ENCODE assay signal across 29 cellular contexts in genomic region chr6:17442196-17442595, GRCh38. TPM values are rescaled to one million over a fixed set of nuclear protein-coding genes. Genes with fewer than 3 reads are reported as not detected.
"Had no signal": no experiment of that assay in that cellular context is flagged by ENCODE, and none has a peak within 500 bp of the region (broad histone marks: within the 10 kb centered on the region; RNA-seq: fewer than 3 reads in every experiment).

No MANE protein-coding gene starts in this region.

- ATAC-seq: activated CD8-positive, alpha-beta T cell treated with anti-CD3 and anti-CD28 coated beads, Interleukin-2, amount 10 ng/mL, durations not matched to agents 7 days and 5 days; activated naive CD4-positive, alpha-beta T cell treated with anti-CD3 and anti-CD28 coated beads, Interleukin-2, amount 50 U/mL, for 72 hours; activated naive CD8-positive, alpha-beta T cell treated with anti-CD3 and anti-CD28 coated beads, Interleukin-2, amount 50 U/mL, for 24 hours; body of pancreas; T-helper 17 cell; WTC11 had no signal

- H3K4me3 ChIP-seq: ascending aorta, body of pancreas, Peyer's patch had no signal

- H3K27ac Mint-ChIP-seq: activated CD8-positive, alpha-beta T cell treated with anti-CD3 and anti-CD28 coated beads, Interleukin-2, amount 10 ng/mL, durations not matched to agents 7 days and 5 days; activated naive CD4-positive, alpha-beta T cell treated with anti-CD3 and anti-CD28 coated beads, Interleukin-2, amount 50 U/mL, for 72 hours; activated naive CD8-positive, alpha-beta T cell treated with anti-CD3 and anti-CD28 coated beads, Interleukin-2, amount 50 U/mL, for 24 hours; T-helper 17 cell; WTC11 had no signal

- H3K9me3 ChIP-seq: ascending aorta, body of pancreas, Peyer's patch had no signal

- H3K4me1 ChIP-seq: Peyer's patch had no signal

- H3K36me3 ChIP-seq: ascending aorta, Peyer's patch had no signal

- DNase-seq: activated CD4-positive, alpha-beta T cell treated with anti-CD3 and anti-CD28 coated beads for 48 hours; activated CD4-positive, alpha-beta T cell treated with anti-CD3 and anti-CD28 coated beads, Interleukin-2, amount 50 U/mL, for 4 hours; activated CD4-positive, CD25-positive, alpha-beta regulatory T cell treated with anti-CD3 and anti-CD28 coated beads, Interleukin-2, amount 50 U/mL, for 72 hours; activated CD8-positive, alpha-beta memory T cell treated with anti-CD3 and anti-CD28 coated beads, Interleukin-2, amount 50 U/mL, for 48 hours; activated CD8-positive, alpha-beta T cell treated with anti-CD3 and anti-CD28 coated beads, Interleukin-2, amount 10 ng/mL, durations not matched to agents 7 days and 5 days; activated naive CD4-positive, alpha-beta T cell treated with Interleukin-2 at 50 U/mL for 16 hours; activated naive CD8-positive, alpha-beta T cell treated with anti-CD3 and anti-CD28 coated beads, Interleukin-2, amount 50 U/mL, for 24 hours; activated T-cell treated with anti-CD3 and anti-CD28 coated beads, Interleukin-2, amount 50 U/mL, for 1 hour; amniotic stem cell; body of pancreas; KG1; MV-4-11; NCI-H1092 treated with DMSO at 0.1 percent for 48 hours; NCI-H1417 treated with DMSO at 0.1 percent for 48 hours; NCI-H1694; NCI-H2029; NCI-H2107; NCI-H2171 treated with DMSO at 0.1 percent for 48 hours; NCI-H226; NCI-H774; NK-92 treated with Interleukin-12 subunit alpha and Interleukin-12 subunit beta, amount 100 ng/mL, for 24 hours; Peyer's patch; SHP77 treated with DMSO at 0.1 percent for 48 hours; T-helper 17 cell; T-helper 9 cell had no signal

- H3K9me3 Mint-ChIP-seq: activated naive CD4-positive, alpha-beta T cell treated with anti-CD3 and anti-CD28 coated beads, Interleukin-2, amount 50 U/mL, for 72 hours; activated naive CD8-positive, alpha-beta T cell treated with anti-CD3 and anti-CD28 coated beads, Interleukin-2, amount 50 U/mL, for 24 hours; central memory CD8-positive, alpha-beta T cell had no signal

- H3K4me1 Mint-ChIP-seq: activated naive CD8-positive, alpha-beta T cell treated with anti-CD3 and anti-CD28 coated beads, Interleukin-2, amount 50 U/mL, for 24 hours; central memory CD8-positive, alpha-beta T cell; T-helper 17 cell; WTC11 had no signal

- H3K27me3 ChIP-seq: ascending aorta, body of pancreas, Peyer's patch had no signal

- H3K36me3 Mint-ChIP-seq: activated naive CD4-positive, alpha-beta T cell treated with anti-CD3 and anti-CD28 coated beads, Interleukin-2, amount 50 U/mL, for 72 hours had no signal

- H3K27ac ChIP-seq: ascending aorta, body of pancreas, Peyer's patch had no signal

- H3K4me3 Mint-ChIP-seq: activated CD8-positive, alpha-beta T cell treated with anti-CD3 and anti-CD28 coated beads, Interleukin-2, amount 10 ng/mL, durations not matched to agents 7 days and 5 days; activated naive CD8-positive, alpha-beta T cell treated with anti-CD3 and anti-CD28 coated beads, Interleukin-2, amount 50 U/mL, for 24 hours; central memory CD8-positive, alpha-beta T cell; T-helper 17 cell; WTC11 had no signal

RNA-seq across cellular contexts. Expression of gene CAP2, which starts 48.8 kb away (rescaled TPM):
- total RNA-seq: activated CD8-positive, alpha-beta T cell treated with anti-CD3 and anti-CD28 coated beads, Interleukin-2, amount 10 ng/mL, durations not matched to agents 7 days and 5 days; activated naive CD4-positive, alpha-beta T cell treated with anti-CD3 and anti-CD28 coated beads, Interleukin-2, amount 50 U/mL, for 72 hours; T-helper 17 cell had no signal
